Comparison of ENCODE assay signal across 16 cellular contexts in the genomic region with DNA sequence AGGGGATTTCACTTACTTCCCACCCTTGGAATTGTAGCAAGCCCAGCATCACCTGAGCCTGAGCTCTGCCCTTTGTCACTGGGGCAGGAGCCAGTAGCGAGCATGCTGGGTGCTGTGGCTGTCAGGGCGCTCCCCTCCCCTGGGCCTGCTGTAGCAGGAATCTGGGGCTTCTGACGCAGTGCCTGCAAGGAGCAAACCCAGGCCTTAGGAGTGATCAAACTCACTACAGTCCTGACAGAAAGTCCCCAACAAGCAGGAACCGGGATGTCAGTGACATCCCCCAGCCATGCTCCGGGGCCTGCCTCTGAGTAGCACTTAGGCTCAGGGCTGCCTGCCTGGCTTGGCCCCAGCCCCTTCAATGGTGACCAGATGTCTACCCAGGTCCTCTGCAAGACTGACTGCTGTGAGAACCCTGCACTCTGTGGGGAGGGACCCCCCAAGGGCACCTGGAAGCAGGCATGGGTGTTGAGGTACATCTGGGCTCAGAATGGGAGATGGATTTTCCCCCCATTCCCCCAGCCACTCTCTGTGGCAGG. TPM values are rescaled to one million over a fixed set of nuclear protein-coding genes. Genes with fewer than 3 reads are reported as not detected.
DNase-seq lines count a peak whose midpoint lies in the region; ATAC-seq and TF ChIP-seq lines count a peak whose summit lies in the region.
"Had no signal": no experiment of that assay in that cellular context is flagged by ENCODE, and none has a peak within 500 bp of the region (broad histone marks: within the 10 kb centered on the region; RNA-seq: fewer than 3 reads in every experiment).

No MANE protein-coding gene starts in this region.

- H3K36me3 ChIP-seq in CD8-positive, alpha-beta T cell (ENCODE audit: insufficient read depth, low read length) = no peaks in the 10 kb centered on the region

- H3K27me3 Mint-ChIP-seq in activated T-cell treated with anti-CD3 and anti-CD28 coated beads, Interleukin-2, amount 50 U/mL, for 24 hours = no peaks in the 10 kb centered on the region
- H3K27me3 Mint-ChIP-seq in CD8-positive, alpha-beta T cell (ENCODE audit: low read depth) = no peaks in the 10 kb centered on the region
- H3K27me3 Mint-ChIP-seq in nephron (ENCODE audit: low read depth) = no peaks in the 10 kb centered on the region

- POLR2A ChIA-PET in CD8-positive, alpha-beta T cell (lab: Charles Lee) = interaction anchor here (1.4 to 2.1 kb wide), 2 partner anchors 10 to 54 kb away, joined by 4 to 8 read pairs; a partner anchor contains a TSS

- no peaks in the 10 kb centered on the region for H3K9me3 Mint-ChIP-seq in activated T-cell treated with anti-CD3 and anti-CD28 coated beads, Interleukin-2, amount 50 U/mL, for 24 hours
- no peaks in the 10 kb centered on the region for H3K9me3 Mint-ChIP-seq in CD8-positive, alpha-beta T cell
- no peaks in the 10 kb centered on the region for H3K9me3 Mint-ChIP-seq in nephron
- H3K9me3 Mint-ChIP-seq: immature natural killer cell had no signal

- peaks cover 90% of the 10 kb centered on the region for H3K4me1 Mint-ChIP-seq in activated T-cell treated with anti-CD3 and anti-CD28 coated beads, Interleukin-2, amount 50 U/mL, for 24 hours (ENCODE audit: low read depth)
- H3K4me1 Mint-ChIP-seq in CD8-positive, alpha-beta T cell (ENCODE audit: low read depth) = peaks cover 83% of the 10 kb centered on the region
- H3K4me1 Mint-ChIP-seq in nephron = peaks cover 39% of the 10 kb centered on the region

- H3K27ac Mint-ChIP-seq in activated T-cell treated with anti-CD3 and anti-CD28 coated beads, Interleukin-2, amount 50 U/mL, for 24 hours = peak overlapping the region; percentile 88
- H3K27ac Mint-ChIP-seq in CD8-positive, alpha-beta T cell = peak overlapping the region; percentile 97
- peak overlapping the region in 2 of 3 experiments; percentile 98 to 99 for H3K27ac Mint-ChIP-seq in nephron

- no peak for TF ChIP-seq CTCF in CD8-positive, alpha-beta T cell (IDR thresholded peaks at IDR 0.05)
- TF ChIP-seq CTCF in VCaP (conservative IDR thresholded peaks at IDR 0.05) (no peak), nephron (IDR thresholded peaks at IDR 0.05; ENCODE audit: unreplicated experiment in 3 of 3) (no peak)

- no peaks in the 10 kb centered on the region for H3K27me3 ChIP-seq in CD8-positive, alpha-beta T cell (ENCODE audit: insufficient read depth, low read length)
- H3K27me3 ChIP-seq: right atrium auricular region had no signal

- peak overlapping the region; percentile 40 for H3K4me3 Mint-ChIP-seq in activated T-cell treated with anti-CD3 and anti-CD28 coated beads, Interleukin-2, amount 50 U/mL, for 24 hours
- H3K4me3 Mint-ChIP-seq in CD8-positive, alpha-beta T cell = peak overlapping the region; percentile 79
- no peak overlapping the region for H3K4me3 Mint-ChIP-seq in nephron
- H3K4me3 Mint-ChIP-seq: immature natural killer cell had no signal

- peaks cover 87% of the 10 kb centered on the region for H3K36me3 Mint-ChIP-seq in activated T-cell treated with anti-CD3 and anti-CD28 coated beads, Interleukin-2, amount 50 U/mL, for 24 hours (ENCODE audit: low read depth)
- peaks cover 46% of the 10 kb centered on the region for H3K36me3 Mint-ChIP-seq in CD8-positive, alpha-beta T cell
- peaks cover 50% of the 10 kb centered on the region for H3K36me3 Mint-ChIP-seq in nephron (ENCODE audit: low read depth)

- ATAC-seq in CD8-positive, alpha-beta T cell = peak; percentile 16
- no peak for ATAC-seq in GM21360 (IDR thresholded peaks at IDR 0.05; ENCODE audit: unreplicated experiment)

- peak overlapping the region; percentile 20 for H3K4me3 ChIP-seq in CD8-positive, alpha-beta T cell (ENCODE audit: low read depth, low read length)
- H3K4me3 ChIP-seq: right atrium auricular region had no signal

- H3K9me3 ChIP-seq in CD8-positive, alpha-beta T cell (ENCODE audit: low read length) = no peaks in the 10 kb centered on the region
- H3K9me3 ChIP-seq: right atrium auricular region had no signal

- CTCF ChIA-PET in CD8-positive, alpha-beta T cell (lab: Charles Lee) = interaction anchor here (0.9 to 1.7 kb wide), 2 partner anchors 54 to 191 kb away, joined by 3 to 5 read pairs; a partner anchor contains a TSS

- peak overlapping the region; percentile 41 for H3K27ac ChIP-seq in CD8-positive, alpha-beta T cell (ENCODE audit: low read depth, low read length)
- peak overlapping the region; percentile 63 for H3K27ac ChIP-seq in VCaP

- DNase-seq in activated T-cell treated with anti-CD3 and anti-CD28 coated beads, Interleukin-2, amount 50 U/mL, for 24 hours = no peak
- DNase-seq in activated T-cell treated with anti-CD3 and anti-CD28 coated beads for 4 hours = no peak
- DNase-seq in CD8-positive, alpha-beta T cell = peak in 3 of 7 experiments; percentile 37 to 68 (median 39)
- no peak for DNase-seq in retina
- DNase-seq in DMS 273 (lab: John Stamatoyannopoulos, UW; ENCODE audit: unreplicated experiment) = no peak
- DNase-seq: HCEC 1CT; immature natural killer cell; mammary epithelial cell; NCI-H1436; NK-92 treated with Interleukin-12 subunit alpha and Interleukin-12 subunit beta, amount 100 ng/mL, for 24 hours; SHP77; substantia nigra had no signal

- intact Hi-C loops in CD8-positive, alpha-beta T cell (cut with DNase I, micrococcal nuclease) = loop anchor here (1.0 to 5.0 kb wide), 4 partner anchors 23 to 140 kb away; a partner anchor contains a TSS

- peaks cover 88% of the 10 kb centered on the region for H3K4me1 ChIP-seq in CD8-positive, alpha-beta T cell (ENCODE audit: insufficient read depth, low read length)

RNA-seq across cellular contexts. Expression of a gene that starts 23.5 kb away (rescaled TPM):
- 1 to 10 TPM; 3.2 to 3.3 TPM for total RNA-seq in CD8-positive, alpha-beta T cell

RNA-seq across cellular contexts. Expression of a gene that starts 54.3 kb away (rescaled TPM):
- total RNA-seq in CD8-positive, alpha-beta T cell = 10 to 100 TPM; 13.4 to 14.6 TPM

Comparison
In these comparisons a context has a peak if more than half of its experiments do, and no peak if none do; other contexts are left out.
1. H3K4me3 Mint-ChIP-seq: peak in activated T-cell treated with anti-CD3 and anti-CD28 coated beads, Interleukin-2, amount 50 U/mL, for 24 hours (single experiment) and CD8-positive, alpha-beta T cell (single experiment); none in nephron (0 of 3).
2. Peak in every context shown above with its lines, with median percentiles within 50 percentile points of each other: H3K27ac Mint-ChIP-seq.